In genomic region chr12:52371716-52372115, GRCh38 we compare ENCODE assay signal across 23 cellular contexts. TPM values are rescaled to one million over a fixed set of nuclear protein-coding genes. Genes with fewer than 3 reads are reported as not detected.
DNase-seq lines count a peak whose midpoint lies in the region; ATAC-seq and TF ChIP-seq lines count a peak whose summit lies in the region.
"Had no signal": no experiment of that assay in that cellular context is flagged by ENCODE, and none has a peak within 500 bp of the region (broad histone marks: within the 10 kb centered on the region; RNA-seq: fewer than 3 reads in every experiment).

No MANE protein-coding gene starts in this region.

- DNase-seq in dorsolateral prefrontal cortex = no peak
- no peak for DNase-seq in sciatic nerve (ENCODE audit: low spot score)
- no peak for DNase-seq in upper lobe of left lung
- DNase-seq in NCI-H446 (lab: John Stamatoyannopoulos, UW) = no peak
- DNase-seq in stimulated activated naive CD8-positive, alpha-beta T cell treated with anti-CD3 and anti-CD28 coated beads, Interleukin-15, Interleukin-2, amounts not matched to agents 100 U/mL and 50 U/mL, for 24 hours = no peak
- DNase-seq in A172 (ENCODE audit: low spot score) = no peak
- DNase-seq: activated CD4-positive, alpha-beta memory T cell treated with anti-CD3 and anti-CD28 coated beads, Interleukin-2, amount 10 ng/mL, durations not matched to agents 7 days and 5 days; activated naive CD4-positive, alpha-beta T cell treated with anti-CD3 and anti-CD28 coated beads, Interleukin-2, amount 10 ng/mL, durations not matched to agents 7 days and 5 days; activated T-cell treated with anti-CD3 and anti-CD28 coated beads, Interleukin-2, amount 50 U/mL, for 24 hours; erythroblast; left colon; NCI-H1436; NCI-H2171; SIG-M5; stimulated activated CD4-positive, alpha-beta T cell treated with anti-CD3 and anti-CD28 coated beads, Interleukin-1b, Interleukin-23, amount 100 ng/mL, for 48 hours; T-cell had no signal

- peak overlapping the region in 30 of 59 donors; percentile 2 to 82 (median 42) for H3K27ac ChIP-seq in dorsolateral prefrontal cortex
- H3K27ac ChIP-seq in upper lobe of left lung = peak overlapping the region in 3 of 4 donors; percentile 40 to 64 (median 40)
- H3K27ac ChIP-seq: neutrophil had no signal

- no peaks in the 10 kb centered on the region for H3K4me1 ChIP-seq in upper lobe of left lung

- no peak for TF ChIP-seq POLR2A in upper lobe of left lung (IDR thresholded peaks at IDR 0.05)

- 57 to 73% methylated on average over 2 to 3 of the region's 3 CpGs for WGBS in upper lobe of left lung, 2 donors

- no peaks in the 10 kb centered on the region for H3K36me3 ChIP-seq in upper lobe of left lung
- H3K36me3 ChIP-seq: neutrophil had no signal

- TF ChIP-seq EP300 in upper lobe of left lung (IDR thresholded peaks at IDR 0.05) = no peak

- intact Hi-C loops in dorsolateral prefrontal cortex (cut with DNase I) = loop anchor here (2.0 to 5.0 kb wide), 6 partner anchors 136 to 616 kb away; no protein-coding TSS in a partner anchor
- intact Hi-C loops in sciatic nerve (cut with DNase I) = loop anchor here (10.0 kb wide), 1 partner anchor 503 kb away; no protein-coding TSS in a partner anchor

- TF ChIP-seq CTCF in WI38 (IDR thresholded peaks at IDR 0.05; ENCODE audit: low read depth, low read length) (0 out of 2 replicates have a peak, but pooled peaks have one; percentile 11), dorsolateral prefrontal cortex (IDR thresholded peaks at IDR 0.05 in 54 of 56, conservative IDR thresholded peaks at IDR 0.05 in 2 of 56; ENCODE audit: low read depth in 1 of 56, partially characterized antibody in 56 of 56) (no peak), upper lobe of left lung (IDR thresholded peaks at IDR 0.05) (no peak)

- H3K9me3 ChIP-seq in upper lobe of left lung = no peaks in the 10 kb centered on the region
- H3K9me3 ChIP-seq: mucosa of descending colon, neutrophil had no signal

- H3K27me3 ChIP-seq in dorsolateral prefrontal cortex (peaks cover 0 to 2% (median 0%) of the 10 kb centered on the region in 45 donors), upper lobe of left lung (no peaks in the 10 kb centered on the region)

- H3K4me3 ChIP-seq in WI38 (ENCODE audit: low read depth, low read length) (no peak overlapping the region), dorsolateral prefrontal cortex (no peak overlapping the region), upper lobe of left lung (no peak overlapping the region)
- H3K4me3 ChIP-seq: mucosa of descending colon had no signal

- peak; percentile 42 for ATAC-seq in sciatic nerve
- ATAC-seq in upper lobe of left lung (ENCODE audit: low FRiP score in 2 of 2) = no peak
- ATAC-seq in stimulated activated naive CD8-positive, alpha-beta T cell treated with anti-CD3 and anti-CD28 coated beads, Interleukin-15, Interleukin-2, amounts not matched to agents 100 U/mL and 50 U/mL, for 24 hours = no peak
- ATAC-seq: T-cell had no signal

RNA-seq across cellular contexts. Expression of gene KRT85, which starts 4.4 kb away (rescaled TPM):
- not detected for total RNA-seq in dorsolateral prefrontal cortex
- total RNA-seq in sciatic nerve = not detected
- not detected for total RNA-seq in upper lobe of left lung
- 0.05 TPM in 1 of 2 replicates, not detected in the other for total RNA-seq in A172 (2014; rRNA removed; shearing (Covaris generic))
- total RNA-seq: activated CD4-positive, alpha-beta memory T cell treated with anti-CD3 and anti-CD28 coated beads, Interleukin-2, amount 10 ng/mL, durations not matched to agents 7 days and 5 days; bronchial epithelial cell; glomerular endothelial cell; HepG2; left colon; mucosa of descending colon; OCI-LY7; T-cell had no signal

RNA-seq across cellular contexts. Expression of gene KRT84, which starts 13.7 kb away (rescaled TPM):
- total RNA-seq in dorsolateral prefrontal cortex (under 1 TPM in 10 of 120 experiments, not detected in 110; 0.20 to 0.36 (median 0.24) TPM), sciatic nerve (not detected), upper lobe of left lung (not detected)
- total RNA-seq in A172 (2014; rRNA removed; shearing (Covaris generic)) = not detected in 2 replicates
- total RNA-seq: activated CD4-positive, alpha-beta memory T cell treated with anti-CD3 and anti-CD28 coated beads, Interleukin-2, amount 10 ng/mL, durations not matched to agents 7 days and 5 days; bronchial epithelial cell; glomerular endothelial cell; HepG2; left colon; mucosa of descending colon; OCI-LY7; T-cell had no signal

RNA-seq across cellular contexts. Expression of gene KRT82, which starts 34.4 kb away (rescaled TPM):
- under 1 TPM in 2 of 120 experiments, not detected in 118; 0.16 to 0.21 TPM for total RNA-seq in dorsolateral prefrontal cortex
- not detected for total RNA-seq in sciatic nerve
- total RNA-seq in upper lobe of left lung = not detected
- not detected in 2 replicates for total RNA-seq in A172 (2014; rRNA removed; shearing (Covaris generic))
- total RNA-seq: activated CD4-positive, alpha-beta memory T cell treated with anti-CD3 and anti-CD28 coated beads, Interleukin-2, amount 10 ng/mL, durations not matched to agents 7 days and 5 days; bronchial epithelial cell; glomerular endothelial cell; HepG2; left colon; mucosa of descending colon; OCI-LY7; T-cell had no signal

RNA-seq across cellular contexts. Expression of gene KRT83, which starts 50.5 kb away (rescaled TPM):
- total RNA-seq in dorsolateral prefrontal cortex (1 to 10 TPM in 12 of 120 experiments, under 1 TPM in 72, not detected in 36; 0.22 to 2.9 (median 0.56) TPM), sciatic nerve (not detected), upper lobe of left lung (not detected)
- 0.05 and 0.41 TPM in 2 replicates for total RNA-seq in A172 (2014; rRNA removed; shearing (Covaris generic))
- total RNA-seq: activated CD4-positive, alpha-beta memory T cell treated with anti-CD3 and anti-CD28 coated beads, Interleukin-2, amount 10 ng/mL, durations not matched to agents 7 days and 5 days; bronchial epithelial cell; glomerular endothelial cell; HepG2; left colon; mucosa of descending colon; OCI-LY7; T-cell had no signal
